ENCODE assay signal across 19 cellular contexts in genomic region chr5:35104550-35104949, GRCh38. TPM values are rescaled to one million over a fixed set of nuclear protein-coding genes. Genes with fewer than 3 reads are reported as not detected.
"Had no signal": no experiment of that assay in that cellular context is flagged by ENCODE, and none has a peak within 500 bp of the region (broad histone marks: within the 10 kb centered on the region; RNA-seq: fewer than 3 reads in every experiment).

No MANE protein-coding gene starts in this region.

RNA-seq across cellular contexts. Expression of gene AGXT2, which starts 56.8 kb away (rescaled TPM):
- total RNA-seq: activated B cell treated with CpG ODN at 0.5 μM for 24 hours; activated CD8-positive, alpha-beta T cell treated with anti-CD3 and anti-CD28 coated beads for 36 hours; activated T-cell treated with anti-CD3 and anti-CD28 coated beads, Interleukin-2, amount 50 U/mL, for 4 hours; activated T-helper 17 cell treated with anti-CD3 and anti-CD28 coated beads, Interleukin-2, amount 50 U/mL, for 72 hours; astrocyte; bronchial epithelial cell; cardiac septum; cerebellum; dermis blood vessel endothelial cell; endothelial cell of umbilical vein; esophagus squamous epithelium; fibroblast of lung; fibroblast of villous mesenchyme; gastroesophageal sphincter; glomerular endothelial cell; heart right ventricle; T-helper 2 cell treated with Interferon-gamma antibody and Interleukin-4, amounts not matched to agents 100 ng/mL and 5 ng/mL, for 36 hours had no signal
- polyA plus RNA-seq: adipose tissue, endothelial cell of umbilical vein, esophagus, fibroblast of lung, heart right ventricle had no signal
